ENCODE assay signal across 16 cellular contexts in the genomic region with DNA sequence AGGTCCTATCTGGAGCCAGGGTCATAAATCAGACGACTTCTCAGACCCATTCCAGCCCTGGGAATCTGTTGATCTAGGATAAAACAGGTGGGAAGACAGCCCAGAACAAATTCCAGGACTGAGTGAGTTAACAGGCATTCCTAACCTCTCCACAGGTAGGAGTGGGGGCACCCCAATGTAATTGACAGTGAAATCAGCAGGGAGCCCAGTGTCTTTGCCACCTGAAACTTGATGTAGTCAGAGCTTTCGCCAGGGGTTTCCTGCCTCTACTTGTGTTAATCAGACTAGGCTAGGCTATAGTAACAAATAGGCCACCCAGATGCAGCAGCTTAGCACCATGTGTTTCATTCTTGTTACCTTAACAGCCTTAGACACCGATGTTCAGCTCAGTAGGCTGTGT.
"Had no signal": no experiment of that assay in that cellular context is flagged by ENCODE, and none has a peak within 500 bp of the region (broad histone marks: within the 10 kb centered on the region; RNA-seq: fewer than 3 reads in every experiment).

No MANE protein-coding gene starts in this region.

- H3K27me3 ChIP-seq: testis had no signal

- DNase-seq: activated CD4-positive, alpha-beta memory T cell treated with anti-CD3 and anti-CD28 coated beads, Interleukin-2, amount 10 ng/mL, durations not matched to agents 7 days and 5 days; activated CD4-positive, alpha-beta T cell treated with anti-CD3 and anti-CD28 coated beads for 36 hours; activated effector memory CD4-positive, alpha-beta T cell treated with Interleukin-2 at 50 U/mL for 16 hours; activated naive CD4-positive, alpha-beta T cell treated with anti-CD3 and anti-CD28 coated beads, Interleukin-2, amount 50 U/mL, for 16 hours; activated T-cell treated with anti-CD3 and anti-CD28 coated beads, Interleukin-2, amount 50 U/mL, for 4 hours; effector memory CD4-positive, alpha-beta T cell; foreskin melanocyte; head of caudate nucleus; spleen; testis had no signal

- H3K4me1 ChIP-seq: prostate gland had no signal

- H3K9me3 ChIP-seq: prostate gland, spleen, testis had no signal

- H3K4me3 ChIP-seq: prostate gland, spleen, testis had no signal

- ATAC-seq: activated CD4-positive, alpha-beta T cell treated with anti-CD3 and anti-CD28 coated beads for 36 hours; activated T-cell treated with anti-CD3 and anti-CD28 coated beads, Interleukin-2, amount 50 U/mL, for 4 hours; left lobe of liver; sciatic nerve had no signal

- H3K36me3 ChIP-seq: prostate gland, spleen had no signal

- FAIRE-seq: astrocyte, bronchial epithelial cell, islet of Langerhans had no signal

- H3K27ac ChIP-seq: spleen, testis had no signal
